Comparison of ENCODE assay signal across 28 cellular contexts in the genomic region with DNA sequence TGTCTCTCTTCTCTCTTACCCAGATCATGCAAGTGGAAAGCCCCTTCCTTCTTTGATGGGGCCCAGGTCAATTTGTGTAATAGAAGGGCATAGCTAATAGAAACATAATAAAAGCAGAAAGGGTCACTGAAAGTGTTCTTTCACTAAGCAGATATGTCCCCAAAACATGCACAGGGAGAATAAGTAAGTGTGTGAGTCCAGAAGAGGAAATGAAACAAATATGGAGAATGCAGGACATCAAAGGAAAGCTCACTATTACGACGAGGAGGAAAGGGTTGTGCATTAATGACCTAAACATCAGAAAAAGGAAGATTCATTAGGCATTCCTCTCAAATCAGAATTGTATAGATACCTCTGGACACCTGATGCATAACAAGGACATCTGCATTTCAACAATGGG.
"Had no signal": no experiment of that assay in that cellular context is flagged by ENCODE, and none has a peak within 500 bp of the region (broad histone marks: within the 10 kb centered on the region; RNA-seq: fewer than 3 reads in every experiment).

No MANE protein-coding gene starts in this region.

- ATAC-seq: activated CD4-positive, alpha-beta T cell treated with anti-CD3 and anti-CD28 coated beads for 36 hours; activated T-cell treated with anti-CD3 and anti-CD28 coated beads, Interleukin-2, amount 50 U/mL, for 72 hours; effector memory CD8-positive, alpha-beta T cell; foreskin keratinocyte; gastrocnemius medialis; heart left ventricle had no signal

- FAIRE-seq: astrocyte, bronchial epithelial cell, colon had no signal

- DNase-seq: activated CD4-positive, alpha-beta memory T cell treated with anti-CD3 and anti-CD28 coated beads, Interleukin-2, amount 10 ng/mL, durations not matched to agents 7 days and 5 days; activated CD4-positive, alpha-beta T cell treated with anti-CD3 and anti-CD28 coated beads for 36 hours; activated CD4-positive, alpha-beta T cell treated with anti-CD3 and anti-CD28 coated beads, Interleukin-2, amount 10 ng/mL, durations not matched to agents 24 days and 14 days; activated CD4-positive, CD25-positive, alpha-beta regulatory T cell; activated CD4-positive, CD25-positive, alpha-beta regulatory T cell treated with anti-CD3 and anti-CD28 coated beads, Interleukin-2, amount 50 U/mL, for 72 hours; activated CD8-positive, alpha-beta memory T cell treated with anti-CD3 and anti-CD28 coated beads, Interleukin-2, amount 50 U/mL, for 48 hours; activated gamma-delta T cell; activated naive CD4-positive, alpha-beta T cell treated with anti-CD3 and anti-CD28 coated beads, Interleukin-2, amount 50 U/mL, for 16 hours; activated naive CD4-positive, alpha-beta T cell treated with Interleukin-2 at 50 U/mL for 16 hours; activated T-cell treated with anti-CD3 and anti-CD28 coated beads for 4 hours; activated T-cell treated with anti-CD3 and anti-CD28 coated beads, Interleukin-2, amount 50 U/mL, for 24 hours; activated T-cell treated with anti-CD3 and anti-CD28 coated beads, Interleukin-2, amount 50 U/mL, for 72 hours; amniotic stem cell; anterior cingulate cortex; brain microvascular endothelial cell; cortex of kidney; dermis blood vessel endothelial cell; effector CD4-positive, alpha-beta T cell; effector memory CD8-positive, alpha-beta T cell; erythroblast; foreskin keratinocyte; gastrocnemius medialis; glutamatergic neuron; heart left ventricle; T1000 had no signal
